ENCODE assay signal across 21 cellular contexts in the genomic region with DNA sequence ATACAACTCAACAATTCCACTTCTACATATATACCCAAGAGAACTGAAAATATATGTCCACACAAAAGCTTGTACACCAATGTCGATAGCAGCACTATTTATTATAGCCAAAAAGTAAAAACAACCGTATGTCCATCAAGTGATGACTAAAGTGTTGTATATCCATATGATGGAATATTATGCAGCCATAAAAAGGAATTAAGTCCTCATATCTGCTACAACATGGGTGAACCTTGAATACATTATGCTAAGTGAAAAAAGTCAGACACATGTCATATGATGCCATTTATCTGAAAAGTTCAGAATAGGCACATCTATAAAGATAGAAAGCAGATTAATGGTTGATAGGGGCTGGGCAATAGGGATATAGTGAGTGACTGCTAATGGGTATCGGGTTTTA.
DNase-seq lines count a peak whose midpoint lies in the region; ATAC-seq, FAIRE-seq and TF ChIP-seq lines count a peak whose summit lies in the region.
"Had no signal": no experiment of that assay in that cellular context is flagged by ENCODE, and none has a peak within 500 bp of the region (broad histone marks: within the 10 kb centered on the region; RNA-seq: fewer than 3 reads in every experiment).

No MANE protein-coding gene starts in this region.

- no peak overlapping the region for H3K9ac ChIP-seq in K562 (ENCODE audit: insufficient read depth in 1 of 2, low read depth in 2 of 2, low read length in 2 of 2)
- H3K9ac ChIP-seq: BLaER1 had no signal

- in situ Hi-C loops in K562 (cut with MboI): no loop called here

- H3K79me2 ChIP-seq in K562 (ENCODE audit: control insufficient read depth, insufficient read depth, low read length): no peaks in the 10 kb centered on the region

- peaks cover 4 to 8% of the 10 kb centered on the region in 2 donors for H3K36me3 Mint-ChIP-seq in CD14-positive monocyte
- H3K36me3 Mint-ChIP-seq: CD8-positive, alpha-beta T cell had no signal

- TF ChIP-seq CTCF in CD14-positive monocyte (IDR thresholded peaks at IDR 0.05) (no peak), HEK293 (tag by site-specific recombination; IDR thresholded peaks at IDR 0.05) (no peak), K562 (IDR thresholded peaks at IDR 0.05 in 2 of 3, conservative IDR thresholded peaks at IDR 0.05 in 1 of 3; ENCODE audit: insufficient read depth in 2 of 3, low read depth in 1 of 3, low read length in 3 of 3) (no peak)

- DNase-seq in CD14-positive monocyte (ENCODE audit: low spot score) (no peak), K562 (ENCODE audit: extremely low read depth in 1 of 4, low spot score in 3 of 4) (no peak), HUDEP-2 (lab: John Stamatoyannopoulos, UW; ENCODE audit: unreplicated experiment in 76 of 76) (no peak)
- DNase-seq: 8988T; ACHN; BE2C; C1 segment of cervical spinal cord; Caco-2; Calu3; CD4-positive, alpha-beta T cell; CD8-positive, alpha-beta T cell; DMS79 treated with DMSO at 0.1 percent for 48 hours; GF-D8 had no signal

- H3K36me3 ChIP-seq in HEK293 (ENCODE audit: control insufficient read depth in 2 of 2, insufficient read depth in 1 of 2, low read length in 2 of 2): no peaks in the 10 kb centered on the region
- no peaks in the 10 kb centered on the region for H3K36me3 ChIP-seq in K562 (ENCODE audit: control insufficient read depth, insufficient read depth, low read length)
- H3K36me3 ChIP-seq: BE2C, BLaER1 had no signal

- H3K4me3 Mint-ChIP-seq in CD14-positive monocyte: no peak overlapping the region
- H3K4me3 Mint-ChIP-seq: CD4-positive, alpha-beta T cell; CD8-positive, alpha-beta T cell had no signal

- CTCF ChIA-PET in HEK293 (lab: Yijun Ruan, JAX): no interaction called here
- CTCF ChIA-PET in K562 (lab: Yijun Ruan, JAX; ENCODE audit: low intra/inter-chr PET ratio): no interaction called here

- H3K9me1 ChIP-seq in K562 (ENCODE audit: control insufficient read depth, insufficient read depth, low read length): no peaks in the 10 kb centered on the region

- H3K27ac ChIP-seq in HEK293 (ENCODE audit: extremely low read depth, low read depth, low read length) (no peak overlapping the region), K562 (ENCODE audit: extremely low read depth, low read depth, low read length) (no peak overlapping the region)
- H3K27ac ChIP-seq: BLaER1 had no signal

- no peaks in the 10 kb centered on the region for H3K9me3 ChIP-seq in HEK293 (ENCODE audit: control insufficient read depth, insufficient read depth, low read depth, low read length)
- H3K9me3 ChIP-seq in K562 (replicated peaks; ENCODE audit: control insufficient read depth, insufficient read depth, low read depth, low read length): peaks cover 2% of the 10 kb centered on the region
- H3K9me3 ChIP-seq: BE2C had no signal

- no peak overlapping the region for H2AFZ ChIP-seq in K562 (ENCODE audit: low read depth, low read length)

- no TSS peak for BruUV-seq in K562 (replicated peaks; lab: Mats Ljungman, UMichigan)

- H3K27me3 Mint-ChIP-seq in CD14-positive monocyte (ENCODE audit: low read depth in 3 of 3): no peaks in the 10 kb centered on the region
- H3K27me3 Mint-ChIP-seq: CD4-positive, alpha-beta T cell had no signal

- H3K4me1 ChIP-seq in HEK293 (ENCODE audit: control insufficient read depth, insufficient read depth, low read length): 0 out of 2 replicates have a peak, but pooled peaks cover 4% of the 10 kb centered on the region
- no peaks in the 10 kb centered on the region for H3K4me1 ChIP-seq in K562 (replicated peaks in 1 of 2; ENCODE audit: control insufficient read depth in 2 of 2, insufficient read depth in 2 of 2, low read length in 2 of 2)

- WGBS in K562 (ENCODE audit: insufficient coverage, low coverage, missing lambda C conversion rate): 97% methylated on average over 3 of the region's 3 CpGs

- no peak for FAIRE-seq in K562 (lab: Jason Lieb, UNC)
- FAIRE-seq: A204.1, D721Med, G401.6, GM12891, GM19239 had no signal

- peaks cover 59% of the 10 kb centered on the region for H3K4me1 Mint-ChIP-seq in CD14-positive monocyte

- H3K9me3 Mint-ChIP-seq in CD14-positive monocyte: peaks cover 0 to 5% (median 2%) of the 10 kb centered on the region in 7 donors

- intact Hi-C loops in CD14-positive monocyte (cut with micrococcal nuclease): loop anchor here (5.0 to 10.0 kb wide), 4 partner anchors 65 to 225 kb away; partner anchors contain the start of gene TRIM13 (in 1 of the 2)
- intact Hi-C loops in K562 (cut with micrococcal nuclease): no loop called here

- TF ChIP-seq POLR2A in K562 (conservative IDR thresholded peaks at IDR 0.05): no peak

- TF ChIP-seq RAD21 in K562 (CRISPR knock-in tag; conservative IDR thresholded peaks at IDR 0.05 in 1 of 2, IDR thresholded peaks at IDR 0.05 in 1 of 2): no peak

- H3K4me3 ChIP-seq in HEK293 (ENCODE audit: low read depth, low read length) (no peak overlapping the region), K562 (no peak overlapping the region)
- H3K4me3 ChIP-seq: BLaER1 had no signal

- no peaks in the 10 kb centered on the region for H3K27me3 ChIP-seq in K562 (ENCODE audit: control insufficient read depth in 2 of 2, insufficient read depth in 2 of 2, low read length in 2 of 2)
- H3K27me3 ChIP-seq: BE2C, BLaER1 had no signal

- peak overlapping the region in 6 of 7 donors; percentile 95 to 99 (median 98) for H3K27ac Mint-ChIP-seq in CD14-positive monocyte
- H3K27ac Mint-ChIP-seq: CD4-positive, alpha-beta T cell; CD8-positive, alpha-beta T cell had no signal

- ATAC-seq in K562: no peak
- ATAC-seq in HG02588 (IDR thresholded peaks at IDR 0.05; ENCODE audit: unreplicated experiment): no peak
- ATAC-seq: CD8-positive, alpha-beta T cell had no signal

- H4K20me1 ChIP-seq in K562 (replicated peaks; ENCODE audit: control insufficient read depth, insufficient read depth, low read length): no peaks in the 10 kb centered on the region
- H4K20me1 ChIP-seq: BLaER1 had no signal

- POLR2A ChIA-PET in HEK293 (lab: Yijun Ruan, JAX) (no interaction called here), K562 (lab: Yijun Ruan, JAX) (no interaction called here)

- no peak for TF ChIP-seq EP300 in K562 (IDR thresholded peaks at IDR 0.05; ENCODE audit: low read length)

- H3K4me2 ChIP-seq in K562 (ENCODE audit: insufficient read depth, low read length): no peak overlapping the region
- H3K4me2 ChIP-seq: BLaER1 had no signal

TF ChIP-seq in HEK293, 187 proteins besides CTCF, POLR2A, EP300 and RAD21:
- peak; percentile 87 for TF ChIP-seq ZNF146 (tag by site-specific recombination; IDR thresholded peaks at IDR 0.05)
- 0 out of 2 replicates have a peak, but pooled peaks have one; percentile 32 for TF ChIP-seq ZNF580 (tag by site-specific recombination; IDR thresholded peaks at IDR 0.05)
- no peak for TF ChIP-seq GLI2 (tag by site-specific recombination; IDR thresholded peaks at IDR 0.05; ENCODE audit: borderline replicate concordance, low read depth)
TF ChIP-seq in HEK293: peak in this region for 2.

TF ChIP-seq in K562, 482 proteins besides CTCF, POLR2A, EP300 and RAD21:
- TF ChIP-seq TCFL5 (CRISPR knock-in tag; conservative IDR thresholded peaks at IDR 0.05) (no peak), ZNF146 (CRISPR knock-in tag; IDR thresholded peaks at IDR 0.05; ENCODE audit: unreplicated experiment) (peak; percentile 67), KDM1A (IDR thresholded peaks at IDR 0.05) (peak in 1 of 2 experiments; percentile 16; a peak in 1 of 4 replicates), JUN (IDR thresholded peaks at IDR 0.05; ENCODE audit: borderline replicate concordance, low read depth, low read length) (no peak), JUN (CRISPR knock-in tag; IDR thresholded peaks at IDR 0.05; ENCODE audit: borderline replicate concordance) (no peak), ZNF121 (CRISPR knock-in tag; conservative IDR thresholded peaks at IDR 0.05) (no peak), HOMEZ (CRISPR knock-in tag; IDR thresholded peaks at IDR 0.05) (no peak)
